Comparison of ENCODE assay signal across 1 cellular context in the genomic region with DNA sequence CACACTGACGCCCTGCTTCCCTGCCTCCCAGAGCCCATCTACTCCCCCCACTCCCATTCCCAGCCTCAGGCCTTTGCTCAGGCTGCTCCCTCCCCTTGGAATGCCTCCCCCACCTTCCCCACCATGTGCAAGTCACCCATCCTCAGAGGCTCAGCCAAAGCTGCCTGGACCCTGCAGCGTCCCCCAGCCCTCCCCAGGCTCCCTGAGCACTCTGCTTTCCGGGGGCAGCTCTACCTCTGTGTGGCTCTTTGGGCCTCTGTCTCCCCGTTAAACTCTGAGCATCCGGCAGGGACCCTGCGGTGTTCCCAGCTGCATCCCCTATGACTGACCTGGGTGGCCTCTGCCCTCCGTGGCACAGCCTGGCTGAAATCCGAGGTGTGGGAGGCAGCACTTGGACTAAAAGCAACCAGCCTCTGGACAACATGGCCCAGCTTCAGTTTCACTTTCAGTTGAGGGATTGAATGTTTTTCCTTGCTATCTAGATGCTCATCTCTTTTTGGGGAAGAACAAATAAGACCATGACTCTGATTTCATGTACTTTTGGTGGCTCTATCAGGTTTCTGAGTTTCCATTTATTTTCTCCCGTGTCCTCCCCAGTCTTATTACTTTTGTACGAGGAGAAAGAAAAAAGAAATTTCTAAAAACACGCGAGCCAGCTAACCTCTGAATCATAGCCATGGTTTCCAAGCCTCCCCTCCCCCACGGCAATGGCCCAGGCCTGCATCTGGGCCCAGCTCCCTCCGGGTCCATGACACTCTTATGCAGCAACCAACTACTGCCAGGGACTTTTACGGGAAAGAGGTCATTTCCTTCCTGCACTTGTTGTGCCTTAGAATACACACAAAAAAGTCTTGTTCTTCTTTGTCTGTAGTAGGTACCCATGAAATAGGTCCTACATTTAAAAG.
TF ChIP-seq lines count a peak whose summit lies in the region.

No MANE protein-coding gene starts in this region.

TF ChIP-seq in HepG2, 621 proteins besides CTCF, POLR2A, EP300 and RAD21 (continued from another document and continues in another):
- TF ChIP-seq ZFP36L1 (CRISPR knock-in tag; IDR thresholded peaks at IDR 0.05) (no peak), PITX1 (CRISPR knock-in tag; IDR thresholded peaks at IDR 0.05) (no peak), MTA1 (CRISPR knock-in tag; IDR thresholded peaks at IDR 0.05; ENCODE audit: borderline replicate concordance) (peak; percentile 43; the same call in 1 of the 2 replicates), ASH2L (IDR thresholded peaks at IDR 0.05; ENCODE audit: insufficient read length, low read depth, low read length) (peak; percentile 71), YY1 (IDR thresholded peaks at IDR 0.05; ENCODE audit: insufficient read depth, insufficient replicate concordance, low read depth, low read length) (peak; percentile 57), TBP (CRISPR knock-in tag; IDR thresholded peaks at IDR 0.05) (no peak), NFKB2 (CRISPR knock-in tag; IDR thresholded peaks at IDR 0.05; ENCODE audit: borderline replicate concordance) (no peak), ZNF83 (CRISPR knock-in tag; IDR thresholded peaks at IDR 0.05; ENCODE audit: borderline replicate concordance) (no peak), ZNF841 (CRISPR knock-in tag; IDR thresholded peaks at IDR 0.05; ENCODE audit: borderline replicate concordance) (no peak), ZNF660 (CRISPR knock-in tag; IDR thresholded peaks at IDR 0.05; ENCODE audit: borderline replicate concordance, low read depth) (no peak), ZNF577 (CRISPR knock-in tag; IDR thresholded peaks at IDR 0.05; ENCODE audit: borderline replicate concordance, low read depth) (no peak), XRCC5 (optimal IDR thresholded peaks at IDR 0.05; ENCODE audit: low read length) (no peak), ZNF446 (CRISPR knock-in tag; IDR thresholded peaks at IDR 0.05) (no peak), ZSCAN29 (CRISPR knock-in tag; conservative IDR thresholded peaks at IDR 0.05) (no peak), GPN1 (CRISPR knock-in tag; IDR thresholded peaks at IDR 0.05; ENCODE audit: borderline replicate concordance) (no peak), SRY (CRISPR knock-in tag; IDR thresholded peaks at IDR 0.05) (no peak), KDM3A (CRISPR knock-in tag; IDR thresholded peaks at IDR 0.05; ENCODE audit: low read depth) (no peak), PLRG1 (conservative IDR thresholded peaks at IDR 0.05) (no peak), FOXP1 (IDR thresholded peaks at IDR 0.05) (no peak), FOXP1 (CRISPR knock-in tag; IDR thresholded peaks at IDR 0.05) (no peak), ZNF839 (CRISPR knock-in tag; IDR thresholded peaks at IDR 0.05; ENCODE audit: borderline replicate concordance) (0 out of 2 replicates have a peak, but pooled peaks have one; percentile 33), ATAD3A (CRISPR knock-in tag; IDR thresholded peaks at IDR 0.05) (no peak), MBD4 (IDR thresholded peaks at IDR 0.05; ENCODE audit: borderline replicate concordance, low read length) (no peak), ZNF768 (CRISPR knock-in tag; IDR thresholded peaks at IDR 0.05) (no peak), U2AF2 (IDR thresholded peaks at IDR 0.05; ENCODE audit: low read depth, low read length) (no peak), AKAP8 (CRISPR knock-in tag; IDR thresholded peaks at IDR 0.05) (no peak), ZNF883 (CRISPR knock-in tag; IDR thresholded peaks at IDR 0.05; ENCODE audit: not compliant biosample characterization) (peak; percentile 34), ZNF713 (CRISPR knock-in tag; IDR thresholded peaks at IDR 0.05) (no peak), ZBTB8A (CRISPR knock-in tag; IDR thresholded peaks at IDR 0.05; ENCODE audit: borderline replicate concordance, low read depth) (no peak), FOXK1 (CRISPR knock-in tag; IDR thresholded peaks at IDR 0.05; ENCODE audit: borderline replicate concordance, low read depth) (no peak)
- TF ChIP-seq, protein P1, sequence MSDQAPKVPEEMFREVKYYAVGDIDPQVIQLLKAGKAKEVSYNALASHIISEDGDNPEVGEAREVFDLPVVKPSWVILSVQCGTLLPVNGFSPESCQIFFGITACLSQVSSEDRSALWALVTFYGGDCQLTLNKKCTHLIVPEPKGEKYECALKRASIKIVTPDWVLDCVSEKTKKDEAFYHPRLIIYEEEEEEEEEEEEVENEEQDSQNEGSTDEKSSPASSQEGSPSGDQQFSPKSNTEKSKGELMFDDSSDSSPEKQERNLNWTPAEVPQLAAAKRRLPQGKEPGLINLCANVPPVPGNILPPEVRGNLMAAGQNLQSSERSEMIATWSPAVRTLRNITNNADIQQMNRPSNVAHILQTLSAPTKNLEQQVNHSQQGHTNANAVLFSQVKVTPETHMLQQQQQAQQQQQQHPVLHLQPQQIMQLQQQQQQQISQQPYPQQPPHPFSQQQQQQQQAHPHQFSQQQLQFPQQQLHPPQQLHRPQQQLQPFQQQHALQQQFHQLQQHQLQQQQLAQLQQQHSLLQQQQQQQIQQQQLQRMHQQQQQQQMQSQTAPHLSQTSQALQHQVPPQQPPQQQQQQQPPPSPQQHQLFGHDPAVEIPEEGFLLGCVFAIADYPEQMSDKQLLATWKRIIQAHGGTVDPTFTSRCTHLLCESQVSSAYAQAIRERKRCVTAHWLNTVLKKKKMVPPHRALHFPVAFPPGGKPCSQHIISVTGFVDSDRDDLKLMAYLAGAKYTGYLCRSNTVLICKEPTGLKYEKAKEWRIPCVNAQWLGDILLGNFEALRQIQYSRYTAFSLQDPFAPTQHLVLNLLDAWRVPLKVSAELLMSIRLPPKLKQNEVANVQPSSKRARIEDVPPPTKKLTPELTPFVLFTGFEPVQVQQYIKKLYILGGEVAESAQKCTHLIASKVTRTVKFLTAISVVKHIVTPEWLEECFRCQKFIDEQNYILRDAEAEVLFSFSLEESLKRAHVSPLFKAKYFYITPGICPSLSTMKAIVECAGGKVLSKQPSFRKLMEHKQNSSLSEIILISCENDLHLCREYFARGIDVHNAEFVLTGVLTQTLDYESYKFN (CRISPR knock-in tag; conservative IDR thresholded peaks at IDR 0.05) = peak; percentile 41; the same call in 1 of the 2 replicates
- TF ChIP-seq, protein P2, sequence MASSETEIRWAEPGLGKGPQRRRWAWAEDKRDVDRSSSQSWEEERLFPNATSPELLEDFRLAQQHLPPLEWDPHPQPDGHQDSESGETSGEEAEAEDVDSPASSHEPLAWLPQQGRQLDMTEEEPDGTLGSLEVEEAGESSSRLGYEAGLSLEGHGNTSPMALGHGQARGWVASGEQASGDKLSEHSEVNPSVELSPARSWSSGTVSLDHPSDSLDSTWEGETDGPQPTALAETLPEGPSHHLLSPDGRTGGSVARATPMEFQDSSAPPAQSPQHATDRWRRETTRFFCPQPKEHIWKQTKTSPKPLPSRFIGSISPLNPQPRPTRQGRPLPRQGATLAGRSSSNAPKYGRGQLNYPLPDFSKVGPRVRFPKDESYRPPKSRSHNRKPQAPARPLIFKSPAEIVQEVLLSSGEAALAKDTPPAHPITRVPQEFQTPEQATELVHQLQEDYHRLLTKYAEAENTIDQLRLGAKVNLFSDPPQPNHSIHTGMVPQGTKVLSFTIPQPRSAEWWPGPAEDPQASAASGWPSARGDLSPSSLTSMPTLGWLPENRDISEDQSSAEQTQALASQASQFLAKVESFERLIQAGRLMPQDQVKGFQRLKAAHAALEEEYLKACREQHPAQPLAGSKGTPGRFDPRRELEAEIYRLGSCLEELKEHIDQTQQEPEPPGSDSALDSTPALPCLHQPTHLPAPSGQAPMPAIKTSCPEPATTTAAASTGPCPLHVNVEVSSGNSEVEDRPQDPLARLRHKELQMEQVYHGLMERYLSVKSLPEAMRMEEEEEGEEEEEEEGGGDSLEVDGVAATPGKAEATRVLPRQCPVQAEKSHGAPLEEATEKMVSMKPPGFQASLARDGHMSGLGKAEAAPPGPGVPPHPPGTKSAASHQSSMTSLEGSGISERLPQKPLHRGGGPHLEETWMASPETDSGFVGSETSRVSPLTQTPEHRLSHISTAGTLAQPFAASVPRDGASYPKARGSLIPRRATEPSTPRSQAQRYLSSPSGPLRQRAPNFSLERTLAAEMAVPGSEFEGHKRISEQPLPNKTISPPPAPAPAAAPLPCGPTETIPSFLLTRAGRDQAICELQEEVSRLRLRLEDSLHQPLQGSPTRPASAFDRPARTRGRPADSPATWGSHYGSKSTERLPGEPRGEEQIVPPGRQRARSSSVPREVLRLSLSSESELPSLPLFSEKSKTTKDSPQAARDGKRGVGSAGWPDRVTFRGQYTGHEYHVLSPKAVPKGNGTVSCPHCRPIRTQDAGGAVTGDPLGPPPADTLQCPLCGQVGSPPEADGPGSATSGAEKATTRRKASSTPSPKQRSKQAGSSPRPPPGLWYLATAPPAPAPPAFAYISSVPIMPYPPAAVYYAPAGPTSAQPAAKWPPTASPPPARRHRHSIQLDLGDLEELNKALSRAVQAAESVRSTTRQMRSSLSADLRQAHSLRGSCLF (CRISPR knock-in tag; IDR thresholded peaks at IDR 0.05; ENCODE audit: borderline replicate concordance) = no peak
- TF ChIP-seq, protein P3, sequence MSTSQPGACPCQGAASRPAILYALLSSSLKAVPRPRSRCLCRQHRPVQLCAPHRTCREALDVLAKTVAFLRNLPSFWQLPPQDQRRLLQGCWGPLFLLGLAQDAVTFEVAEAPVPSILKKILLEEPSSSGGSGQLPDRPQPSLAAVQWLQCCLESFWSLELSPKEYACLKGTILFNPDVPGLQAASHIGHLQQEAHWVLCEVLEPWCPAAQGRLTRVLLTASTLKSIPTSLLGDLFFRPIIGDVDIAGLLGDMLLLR (CRISPR knock-in tag; IDR thresholded peaks at IDR 0.05) = no peak
- TF ChIP-seq, protein P4, sequence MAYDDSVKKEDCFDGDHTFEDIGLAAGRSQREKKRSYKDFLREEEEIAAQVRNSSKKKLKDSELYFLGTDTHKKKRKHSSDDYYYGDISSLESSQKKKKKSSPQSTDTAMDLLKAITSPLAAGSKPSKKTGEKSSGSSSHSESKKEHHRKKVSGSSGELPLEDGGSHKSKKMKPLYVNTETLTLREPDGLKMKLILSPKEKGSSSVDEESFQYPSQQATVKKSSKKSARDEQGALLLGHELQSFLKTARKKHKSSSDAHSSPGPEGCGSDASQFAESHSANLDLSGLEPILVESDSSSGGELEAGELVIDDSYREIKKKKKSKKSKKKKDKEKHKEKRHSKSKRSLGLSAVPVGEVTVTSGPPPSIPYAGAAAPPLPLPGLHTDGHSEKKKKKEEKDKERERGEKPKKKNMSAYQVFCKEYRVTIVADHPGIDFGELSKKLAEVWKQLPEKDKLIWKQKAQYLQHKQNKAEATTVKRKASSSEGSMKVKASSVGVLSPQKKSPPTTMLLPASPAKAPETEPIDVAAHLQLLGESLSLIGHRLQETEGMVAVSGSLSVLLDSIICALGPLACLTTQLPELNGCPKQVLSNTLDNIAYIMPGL (CRISPR knock-in tag; IDR thresholded peaks at IDR 0.05; ENCODE audit: borderline replicate concordance in 1 of 2, low read depth in 1 of 2) = 0 out of 4 replicates have a peak, but pooled peaks of 1 of the 2 experiments have one; percentile 60
- TF ChIP-seq, protein P5, sequence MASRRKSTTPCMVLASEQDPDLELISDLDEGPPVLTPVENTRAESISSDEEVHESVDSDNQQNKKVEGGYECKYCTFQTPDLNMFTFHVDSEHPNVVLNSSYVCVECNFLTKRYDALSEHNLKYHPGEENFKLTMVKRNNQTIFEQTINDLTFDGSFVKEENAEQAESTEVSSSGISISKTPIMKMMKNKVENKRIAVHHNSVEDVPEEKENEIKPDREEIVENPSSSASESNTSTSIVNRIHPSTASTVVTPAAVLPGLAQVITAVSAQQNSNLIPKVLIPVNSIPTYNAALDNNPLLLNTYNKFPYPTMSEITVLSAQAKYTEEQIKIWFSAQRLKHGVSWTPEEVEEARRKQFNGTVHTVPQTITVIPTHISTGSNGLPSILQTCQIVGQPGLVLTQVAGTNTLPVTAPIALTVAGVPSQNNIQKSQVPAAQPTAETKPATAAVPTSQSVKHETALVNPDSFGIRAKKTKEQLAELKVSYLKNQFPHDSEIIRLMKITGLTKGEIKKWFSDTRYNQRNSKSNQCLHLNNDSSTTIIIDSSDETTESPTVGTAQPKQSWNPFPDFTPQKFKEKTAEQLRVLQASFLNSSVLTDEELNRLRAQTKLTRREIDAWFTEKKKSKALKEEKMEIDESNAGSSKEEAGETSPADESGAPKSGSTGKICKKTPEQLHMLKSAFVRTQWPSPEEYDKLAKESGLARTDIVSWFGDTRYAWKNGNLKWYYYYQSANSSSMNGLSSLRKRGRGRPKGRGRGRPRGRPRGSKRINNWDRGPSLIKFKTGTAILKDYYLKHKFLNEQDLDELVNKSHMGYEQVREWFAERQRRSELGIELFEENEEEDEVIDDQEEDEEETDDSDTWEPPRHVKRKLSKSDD (CRISPR knock-in tag; IDR thresholded peaks at IDR 0.05; ENCODE audit: low read depth) = no peak
- TF ChIP-seq, protein P6, sequence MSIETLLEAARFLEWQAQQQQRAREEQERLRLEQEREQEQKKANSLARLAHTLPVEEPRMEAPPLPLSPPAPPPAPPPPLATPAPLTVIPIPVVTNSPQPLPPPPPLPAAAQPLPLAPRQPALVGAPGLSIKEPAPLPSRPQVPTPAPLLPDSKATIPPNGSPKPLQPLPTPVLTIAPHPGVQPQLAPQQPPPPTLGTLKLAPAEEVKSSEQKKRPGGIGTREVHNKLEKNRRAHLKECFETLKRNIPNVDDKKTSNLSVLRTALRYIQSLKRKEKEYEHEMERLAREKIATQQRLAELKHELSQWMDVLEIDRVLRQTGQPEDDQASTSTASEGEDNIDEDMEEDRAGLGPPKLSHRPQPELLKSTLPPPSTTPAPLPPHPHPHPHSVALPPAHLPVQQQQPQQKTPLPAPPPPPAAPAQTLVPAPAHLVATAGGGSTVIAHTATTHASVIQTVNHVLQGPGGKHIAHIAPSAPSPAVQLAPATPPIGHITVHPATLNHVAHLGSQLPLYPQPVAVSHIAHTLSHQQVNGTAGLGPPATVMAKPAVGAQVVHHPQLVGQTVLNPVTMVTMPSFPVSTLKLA (IDR thresholded peaks at IDR 0.05) = no peak
- TF ChIP-seq, protein P7, sequence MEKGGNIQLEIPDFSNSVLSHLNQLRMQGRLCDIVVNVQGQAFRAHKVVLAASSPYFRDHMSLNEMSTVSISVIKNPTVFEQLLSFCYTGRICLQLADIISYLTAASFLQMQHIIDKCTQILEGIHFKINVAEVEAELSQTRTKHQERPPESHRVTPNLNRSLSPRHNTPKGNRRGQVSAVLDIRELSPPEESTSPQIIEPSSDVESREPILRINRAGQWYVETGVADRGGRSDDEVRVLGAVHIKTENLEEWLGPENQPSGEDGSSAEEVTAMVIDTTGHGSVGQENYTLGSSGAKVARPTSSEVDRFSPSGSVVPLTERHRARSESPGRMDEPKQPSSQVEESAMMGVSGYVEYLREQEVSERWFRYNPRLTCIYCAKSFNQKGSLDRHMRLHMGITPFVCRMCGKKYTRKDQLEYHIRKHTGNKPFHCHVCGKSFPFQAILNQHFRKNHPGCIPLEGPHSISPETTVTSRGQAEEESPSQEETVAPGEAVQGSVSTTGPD (CRISPR knock-in tag; IDR thresholded peaks at IDR 0.05) = no peak
- TF ChIP-seq, protein P8, sequence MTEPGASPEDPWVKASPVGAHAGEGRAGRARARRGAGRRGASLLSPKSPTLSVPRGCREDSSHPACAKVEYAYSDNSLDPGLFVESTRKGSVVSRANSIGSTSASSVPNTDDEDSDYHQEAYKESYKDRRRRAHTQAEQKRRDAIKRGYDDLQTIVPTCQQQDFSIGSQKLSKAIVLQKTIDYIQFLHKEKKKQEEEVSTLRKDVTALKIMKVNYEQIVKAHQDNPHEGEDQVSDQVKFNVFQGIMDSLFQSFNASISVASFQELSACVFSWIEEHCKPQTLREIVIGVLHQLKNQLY (CRISPR knock-in tag; IDR thresholded peaks at IDR 0.05) = no peak
